ENCODE assay signal across 1 cellular context in the genomic region with DNA sequence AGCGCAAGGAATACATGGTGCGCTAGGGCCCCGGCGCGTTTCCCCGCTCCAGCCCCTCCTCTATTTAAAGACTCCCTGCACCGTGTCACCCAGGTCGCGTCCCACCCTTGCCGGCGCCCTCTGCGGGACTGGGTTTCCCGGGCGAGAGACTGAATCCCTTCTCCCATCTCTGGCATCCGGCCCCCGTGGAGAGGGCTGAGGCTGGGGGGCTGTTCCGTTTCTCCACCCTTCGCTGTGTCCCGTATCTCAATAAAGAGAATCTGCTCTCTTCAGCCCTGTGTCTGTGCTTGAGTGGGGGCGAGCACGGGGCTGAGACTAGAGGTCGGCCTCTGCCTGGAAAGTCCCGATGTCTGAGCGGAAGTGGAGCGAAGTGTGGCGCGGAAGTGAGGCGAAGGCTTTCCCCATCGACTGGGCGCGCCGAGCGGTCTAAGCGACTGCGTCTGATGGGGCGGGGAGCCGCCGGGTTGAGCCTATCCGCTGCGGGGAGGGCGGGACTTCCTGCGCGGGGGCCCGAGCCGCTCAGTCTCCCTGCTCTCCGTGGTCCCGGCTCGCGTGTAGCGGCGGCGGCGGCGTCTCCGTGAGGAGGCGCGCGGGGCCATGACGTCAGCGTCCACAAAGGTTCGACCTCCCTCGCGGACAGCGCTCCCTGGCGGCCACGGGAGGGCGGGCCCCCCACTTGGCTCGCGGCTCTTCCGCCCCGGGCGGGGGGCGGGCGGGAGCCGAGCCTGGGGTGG.
A peak's percentile ranks its signal among the peaks of the same experiment; 100 is the strongest.
TF ChIP-seq lines count a peak whose summit lies in the region.

No MANE protein-coding gene starts in this region.

TF ChIP-seq in HepG2, 621 proteins besides CTCF, POLR2A, EP300 and RAD21 (continued from another document and continues in another):
- TF ChIP-seq, protein P1, sequence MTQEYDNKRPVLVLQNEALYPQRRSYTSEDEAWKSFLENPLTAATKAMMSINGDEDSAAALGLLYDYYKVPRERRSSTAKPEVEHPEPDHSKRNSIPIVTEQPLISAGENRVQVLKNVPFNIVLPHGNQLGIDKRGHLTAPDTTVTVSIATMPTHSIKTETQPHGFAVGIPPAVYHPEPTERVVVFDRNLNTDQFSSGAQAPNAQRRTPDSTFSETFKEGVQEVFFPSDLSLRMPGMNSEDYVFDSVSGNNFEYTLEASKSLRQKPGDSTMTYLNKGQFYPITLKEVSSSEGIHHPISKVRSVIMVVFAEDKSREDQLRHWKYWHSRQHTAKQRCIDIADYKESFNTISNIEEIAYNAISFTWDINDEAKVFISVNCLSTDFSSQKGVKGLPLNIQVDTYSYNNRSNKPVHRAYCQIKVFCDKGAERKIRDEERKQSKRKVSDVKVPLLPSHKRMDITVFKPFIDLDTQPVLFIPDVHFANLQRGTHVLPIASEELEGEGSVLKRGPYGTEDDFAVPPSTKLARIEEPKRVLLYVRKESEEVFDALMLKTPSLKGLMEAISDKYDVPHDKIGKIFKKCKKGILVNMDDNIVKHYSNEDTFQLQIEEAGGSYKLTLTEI (CRISPR knock-in tag; conservative IDR thresholded peaks at IDR 0.05): no peak
- TF ChIP-seq ZNF7 (CRISPR knock-in tag; IDR thresholded peaks at IDR 0.05) (no peak), SOX5 (CRISPR knock-in tag; IDR thresholded peaks at IDR 0.05; ENCODE audit: borderline replicate concordance) (0 out of 2 replicates have a peak, but pooled peaks have one; percentile 12), ZBTB4 (CRISPR knock-in tag; IDR thresholded peaks at IDR 0.05; ENCODE audit: borderline replicate concordance) (no peak), CREB1 (IDR thresholded peaks at IDR 0.05) (peak; percentile 96), CREB1 (CRISPR knock-in tag; IDR thresholded peaks at IDR 0.05) (peak; percentile 67; the same call in 1 of the 2 replicates), KMT2A (CRISPR knock-in tag; IDR thresholded peaks at IDR 0.05) (peak; percentile 66; the same call in 1 of the 2 replicates), SMARCC2 (IDR thresholded peaks at IDR 0.05) (no peak), MED1 (CRISPR knock-in tag; IDR thresholded peaks at IDR 0.05) (peak; percentile 62), ZNF766 (CRISPR knock-in tag; IDR thresholded peaks at IDR 0.05; ENCODE audit: borderline replicate concordance) (no peak), ZNF841 (CRISPR knock-in tag; IDR thresholded peaks at IDR 0.05; ENCODE audit: borderline replicate concordance) (no peak), PHB2 (IDR thresholded peaks at IDR 0.05; ENCODE audit: partially characterized antibody) (no peak), ZNF879 (CRISPR knock-in tag; IDR thresholded peaks at IDR 0.05) (peak; percentile 49; the same call in 1 of the 2 replicates), HHEX (CRISPR knock-in tag; IDR thresholded peaks at IDR 0.05) (no peak), PATZ1 (CRISPR knock-in tag; IDR thresholded peaks at IDR 0.05) (peak; percentile 95), ZNF510 (CRISPR knock-in tag; IDR thresholded peaks at IDR 0.05; ENCODE audit: low read depth) (peak; percentile 61), ZFP36L1 (CRISPR knock-in tag; IDR thresholded peaks at IDR 0.05) (0 out of 2 replicates have a peak, but pooled peaks have one; percentile 26), MEIS2 (CRISPR knock-in tag; IDR thresholded peaks at IDR 0.05) (no peak; the same call in 1 of the 2 replicates), BHLHE40 (IDR thresholded peaks at IDR 0.05; ENCODE audit: low read length) (no peak; the same call in 1 of the 2 replicates), CEBPG (CRISPR knock-in tag; IDR thresholded peaks at IDR 0.05) (0 out of 2 replicates have a peak, but pooled peaks have one; percentile 26), U2AF2 (IDR thresholded peaks at IDR 0.05; ENCODE audit: low read depth, low read length) (no peak), AKAP8 (CRISPR knock-in tag; IDR thresholded peaks at IDR 0.05) (peak; percentile 96), ELF4 (CRISPR knock-in tag; IDR thresholded peaks at IDR 0.05; ENCODE audit: borderline replicate concordance) (0 out of 2 replicates have a peak, but pooled peaks have one; percentile 54), ZNF562 (CRISPR knock-in tag; IDR thresholded peaks at IDR 0.05; ENCODE audit: borderline replicate concordance) (no peak), POLR2G (IDR thresholded peaks at IDR 0.05; ENCODE audit: low read depth, low read length) (peak; percentile 92), ZBTB40 (IDR thresholded peaks at IDR 0.05) (peak; percentile 15; the same call in 1 of the 2 replicates), ZBTB40 (CRISPR knock-in tag; IDR thresholded peaks at IDR 0.05) (peak; percentile 84), ZNF24 (IDR thresholded peaks at IDR 0.05) (no peak), RORA (CRISPR knock-in tag; IDR thresholded peaks at IDR 0.05) (no peak), HOXA9 (CRISPR knock-in tag; IDR thresholded peaks at IDR 0.05; ENCODE audit: borderline replicate concordance) (no peak), PAX8 (CRISPR knock-in tag; IDR thresholded peaks at IDR 0.05; ENCODE audit: borderline replicate concordance) (no peak), SRF (IDR thresholded peaks at IDR 0.05; ENCODE audit: low read depth, low read length) (no peak), ZNF891 (CRISPR knock-in tag; IDR thresholded peaks at IDR 0.05) (peak; percentile 77; the same call in 1 of the 2 replicates), KAT2B (IDR thresholded peaks at IDR 0.05; ENCODE audit: borderline replicate concordance, low read depth, low read length) (no peak), FOXM1 (CRISPR knock-in tag; IDR thresholded peaks at IDR 0.05) (no peak), DNMT3B (CRISPR knock-in tag; conservative IDR thresholded peaks at IDR 0.05) (peak; percentile 55; the same call in 1 of the 2 replicates), SUZ12 (IDR thresholded peaks at IDR 0.05; ENCODE audit: low read depth, low read length) (no peak), ZNF746 (CRISPR knock-in tag; IDR thresholded peaks at IDR 0.05) (no peak; the same call in 1 of the 2 replicates), ZNF773 (CRISPR knock-in tag; IDR thresholded peaks at IDR 0.05; ENCODE audit: borderline replicate concordance) (no peak), DRAP1 (CRISPR knock-in tag; IDR thresholded peaks at IDR 0.05) (peak; percentile 79), FIP1L1 (IDR thresholded peaks at IDR 0.05; ENCODE audit: borderline replicate concordance, insufficient read depth, low read depth, low read length) (peak; percentile 81; the same call in 1 of the 2 replicates), ATRX (CRISPR knock-in tag; IDR thresholded peaks at IDR 0.05; ENCODE audit: borderline replicate concordance) (no peak), IRX3 (CRISPR knock-in tag; IDR thresholded peaks at IDR 0.05; ENCODE audit: borderline replicate concordance, low read depth) (no peak), MED13 (CRISPR knock-in tag; IDR thresholded peaks at IDR 0.05) (no peak)
- TF ChIP-seq, protein P2, sequence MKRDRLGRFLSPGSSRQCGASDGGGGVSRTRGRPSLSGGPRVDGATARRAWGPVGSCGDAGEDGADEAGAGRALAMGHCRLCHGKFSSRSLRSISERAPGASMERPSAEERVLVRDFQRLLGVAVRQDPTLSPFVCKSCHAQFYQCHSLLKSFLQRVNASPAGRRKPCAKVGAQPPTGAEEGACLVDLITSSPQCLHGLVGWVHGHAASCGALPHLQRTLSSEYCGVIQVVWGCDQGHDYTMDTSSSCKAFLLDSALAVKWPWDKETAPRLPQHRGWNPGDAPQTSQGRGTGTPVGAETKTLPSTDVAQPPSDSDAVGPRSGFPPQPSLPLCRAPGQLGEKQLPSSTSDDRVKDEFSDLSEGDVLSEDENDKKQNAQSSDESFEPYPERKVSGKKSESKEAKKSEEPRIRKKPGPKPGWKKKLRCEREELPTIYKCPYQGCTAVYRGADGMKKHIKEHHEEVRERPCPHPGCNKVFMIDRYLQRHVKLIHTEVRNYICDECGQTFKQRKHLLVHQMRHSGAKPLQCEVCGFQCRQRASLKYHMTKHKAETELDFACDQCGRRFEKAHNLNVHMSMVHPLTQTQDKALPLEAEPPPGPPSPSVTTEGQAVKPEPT (CRISPR knock-in tag; IDR thresholded peaks at IDR 0.05; ENCODE audit: low read depth): no peak
